ENCODE assay signal across 17 cellular contexts in genomic region chrX:39475372-39475771, GRCh38.
DNase-seq lines count a peak whose midpoint lies in the region; TF ChIP-seq lines count a peak whose summit lies in the region.
"Had no signal": no experiment of that assay in that cellular context is flagged by ENCODE, and none has a peak within 500 bp of the region (broad histone marks: within the 10 kb centered on the region; RNA-seq: fewer than 3 reads in every experiment).

No MANE protein-coding gene starts in this region.

- H3K4me1 ChIP-seq in endodermal cell (ENCODE audit: control insufficient read depth, insufficient read depth, low read length), result peaks cover 6% of the 10 kb centered on the region
- peaks cover 49% of the 10 kb centered on the region for H3K4me1 ChIP-seq in neural progenitor cell

- no peak overlapping the region for H2AFZ ChIP-seq in neural progenitor cell (replicated peaks)
- H2AFZ ChIP-seq: PC-9 had no signal

- H3K27me3 Mint-ChIP-seq in endodermal cell (ENCODE audit: insufficient read depth) (no peaks in the 10 kb centered on the region), neural progenitor cell (ENCODE audit: insufficient read depth, low read depth) (peaks cover 15% of the 10 kb centered on the region)

- peak overlapping the region; percentile 40 for H3K4me3 ChIP-seq in endodermal cell (ENCODE audit: low read length)
- no peak overlapping the region for H3K4me3 ChIP-seq in neural progenitor cell
- H3K4me3 ChIP-seq: PC-9, SK-N-MC had no signal

- peaks cover 29% of the 10 kb centered on the region for H3F3A ChIP-seq in neural progenitor cell (ENCODE audit: low read depth)

- H3K9me3 ChIP-seq in endodermal cell (ENCODE audit: control insufficient read depth, low read length) (no peaks in the 10 kb centered on the region), neural progenitor cell (ENCODE audit: low read depth) (no peaks in the 10 kb centered on the region)

- peaks cover 32% of the 10 kb centered on the region for H3K4me1 Mint-ChIP-seq in endodermal cell
- peaks cover 50% of the 10 kb centered on the region for H3K4me1 Mint-ChIP-seq in neural progenitor cell

- 10% methylated on average over 2 of the region's 5 CpGs; no CpG with 5 or more reads in 1 of the 2 experiments for WGBS in endodermal cell (ENCODE audit: insufficient coverage in 1 of 2, insufficient read length in 1 of 2), 2 experiments

- H3K27ac ChIP-seq in endodermal cell (ENCODE audit: low read depth, low read length) (no peak overlapping the region), neural progenitor cell (peak overlapping the region; percentile 74)
- H3K27ac ChIP-seq: C4-2B, PC-9, SK-N-MC had no signal

- no peak overlapping the region for H3K9ac ChIP-seq in endodermal cell (ENCODE audit: extremely low read depth, low read length, poor library complexity, severe bottlenecking)
- H3K9ac ChIP-seq in neural progenitor cell, result no peak overlapping the region

- no peak for TF ChIP-seq CTCF in endodermal cell (conservative IDR thresholded peaks at IDR 0.05)
- no peak for TF ChIP-seq CTCF in neural progenitor cell (IDR thresholded peaks at IDR 0.05)

- H3K4me3 Mint-ChIP-seq in endodermal cell (no peak overlapping the region), neural progenitor cell (no peak overlapping the region)

- H3K36me3 Mint-ChIP-seq in endodermal cell (ENCODE audit: low read depth) (no peaks in the 10 kb centered on the region), neural progenitor cell (no peaks in the 10 kb centered on the region)

- H4K20me1 ChIP-seq in neural progenitor cell (ENCODE audit: low read depth), result no peaks in the 10 kb centered on the region

- peak overlapping the region; percentile 80 for H3K27ac Mint-ChIP-seq in endodermal cell
- H3K27ac Mint-ChIP-seq in neural progenitor cell, result no peak overlapping the region

- H3K36me3 ChIP-seq in endodermal cell (ENCODE audit: control insufficient read depth, insufficient read depth, low read length), result no peaks in the 10 kb centered on the region
- no peaks in the 10 kb centered on the region for H3K36me3 ChIP-seq in neural progenitor cell

- DNase-seq in NCI-H2196 (lab: John Stamatoyannopoulos, UW; ENCODE audit: unreplicated experiment) (peak; percentile 2), NCI-H2196 treated with DMSO at 0.1 percent for 48 hours (lab: John Stamatoyannopoulos, UW; ENCODE audit: unreplicated experiment) (no peak), OCI-M1 (lab: John Stamatoyannopoulos, UW) (peak; percentile 0), endodermal cell (peak; percentile 83), neural progenitor cell (ENCODE audit: low spot score) (peak; percentile 62), NCI-H2029 (lab: John Stamatoyannopoulos, UW) (no peak), AG20443 (ENCODE audit: low spot score) (no peak)
- no peak for DNase-seq in stimulated activated CD8-positive, alpha-beta memory T cell treated with anti-CD3 and anti-CD28 coated beads, Interleukin-4, amount 100 ng/mL, for 48 hours
- DNase-seq: 8988T, COR-L47, DMS153, H7, NCI-H1436 treated with DMSO at 0.1 percent for 48 hours, NCI-H510A, PC-9 had no signal

- H3K4me2 ChIP-seq in neural progenitor cell, result peak overlapping the region; percentile 50
- H3K4me2 ChIP-seq: PC-9 had no signal

- H3K9me3 Mint-ChIP-seq in endodermal cell (peaks cover 30% of the 10 kb centered on the region), neural progenitor cell (peaks cover 9% of the 10 kb centered on the region)

- H3K27me3 ChIP-seq in endodermal cell (ENCODE audit: control insufficient read depth, insufficient read depth, low read length, poor library complexity, severe bottlenecking) (no peaks in the 10 kb centered on the region), neural progenitor cell (no peaks in the 10 kb centered on the region)

- no peaks in the 10 kb centered on the region for H3K79me2 ChIP-seq in neural progenitor cell (ENCODE audit: low read depth)

Comparison
In these comparisons a context has a peak if more than half of its experiments do, and no peak if none do; other contexts are left out.
1. DNase-seq: peak in NCI-H2196 (single experiment), OCI-M1 (single experiment), endodermal cell (single experiment) and neural progenitor cell (single experiment); none in NCI-H2196 treated with DMSO at 0.1 percent for 48 hours (single experiment), NCI-H2029 (single experiment), AG20443 (single experiment) and stimulated activated CD8-positive, alpha-beta memory T cell treated with anti-CD3 and anti-CD28 coated beads, Interleukin-4, amount 100 ng/mL, for 48 hours (single experiment).